20 cellular contexts compared by ENCODE assay signal in genomic region chr6:169783971-169784930, GRCh38.
"Had no signal": no experiment of that assay in that cellular context is flagged by ENCODE, and none has a peak within 500 bp of the region (broad histone marks: within the 10 kb centered on the region; RNA-seq: fewer than 3 reads in every experiment).

No MANE protein-coding gene starts in this region.

- H3K36me3 ChIP-seq: cardiac muscle cell, colonic mucosa, SJSA1 had no signal

- FAIRE-seq: endothelial cell of umbilical vein, frontal cortex, TTC549 had no signal

- H3K4me1 Mint-ChIP-seq: naive thymus-derived CD4-positive, alpha-beta T cell; stimulated activated memory B cell treated with anti-CD40 and anti-IgM and Interleukin-4, amounts not matched to agents 10 μg/mL and 1 μg/mL and 100 μg/mL, for 72 hours had no signal

- H3K9me3 Mint-ChIP-seq: stimulated activated memory B cell treated with anti-CD40 and anti-IgM and Interleukin-4, amounts not matched to agents 10 μg/mL and 1 μg/mL and 100 μg/mL, for 72 hours had no signal

- H3K4me3 ChIP-seq: ascending aorta, cardiac muscle cell, colonic mucosa, heart right ventricle, mucosa of descending colon, SJSA1, tibial nerve had no signal

- H3K27ac Mint-ChIP-seq: activated CD8-positive, alpha-beta T cell treated with anti-CD3 and anti-CD28 coated beads for 36 hours; stimulated activated memory B cell treated with anti-CD40 and anti-IgM and Interleukin-4, amounts not matched to agents 10 μg/mL and 1 μg/mL and 100 μg/mL, for 72 hours; WTC11 had no signal

- H3K27ac ChIP-seq: ascending aorta, cardiac muscle cell, colonic mucosa, heart right ventricle, neutrophil, SJSA1, tibial nerve had no signal

- H3K27me3 Mint-ChIP-seq: stimulated activated memory B cell treated with anti-CD40 and anti-IgM and Interleukin-4, amounts not matched to agents 10 μg/mL and 1 μg/mL and 100 μg/mL, for 72 hours had no signal

- H3K4me3 Mint-ChIP-seq: activated CD8-positive, alpha-beta T cell treated with anti-CD3 and anti-CD28 coated beads for 36 hours; naive thymus-derived CD4-positive, alpha-beta T cell; stimulated activated memory B cell treated with anti-CD40 and anti-IgM and Interleukin-4, amounts not matched to agents 10 μg/mL and 1 μg/mL and 100 μg/mL, for 72 hours; WTC11 had no signal

- DNase-seq: activated CD4-positive, alpha-beta T cell treated with anti-CD3 and anti-CD28 coated beads for 4 hours; activated CD8-positive, alpha-beta T cell treated with anti-CD3 and anti-CD28 coated beads for 36 hours; activated naive CD4-positive, alpha-beta T cell; colonic mucosa; effector CD4-positive, alpha-beta T cell; heart right ventricle; mucosa of descending colon; substantia nigra; SW 1271 had no signal

- H3K9me3 ChIP-seq: ascending aorta, colonic mucosa, heart right ventricle, mucosa of descending colon, neutrophil, SJSA1, tibial nerve had no signal

- H3K27me3 ChIP-seq: ascending aorta, cardiac muscle cell, colonic mucosa, tibial nerve had no signal

- ATAC-seq: activated CD8-positive, alpha-beta T cell treated with anti-CD3 and anti-CD28 coated beads for 36 hours; mucosa of descending colon; naive thymus-derived CD4-positive, alpha-beta T cell; WTC11 had no signal

- H3K4me1 ChIP-seq: ascending aorta, colonic mucosa had no signal
